In the genomic region with DNA sequence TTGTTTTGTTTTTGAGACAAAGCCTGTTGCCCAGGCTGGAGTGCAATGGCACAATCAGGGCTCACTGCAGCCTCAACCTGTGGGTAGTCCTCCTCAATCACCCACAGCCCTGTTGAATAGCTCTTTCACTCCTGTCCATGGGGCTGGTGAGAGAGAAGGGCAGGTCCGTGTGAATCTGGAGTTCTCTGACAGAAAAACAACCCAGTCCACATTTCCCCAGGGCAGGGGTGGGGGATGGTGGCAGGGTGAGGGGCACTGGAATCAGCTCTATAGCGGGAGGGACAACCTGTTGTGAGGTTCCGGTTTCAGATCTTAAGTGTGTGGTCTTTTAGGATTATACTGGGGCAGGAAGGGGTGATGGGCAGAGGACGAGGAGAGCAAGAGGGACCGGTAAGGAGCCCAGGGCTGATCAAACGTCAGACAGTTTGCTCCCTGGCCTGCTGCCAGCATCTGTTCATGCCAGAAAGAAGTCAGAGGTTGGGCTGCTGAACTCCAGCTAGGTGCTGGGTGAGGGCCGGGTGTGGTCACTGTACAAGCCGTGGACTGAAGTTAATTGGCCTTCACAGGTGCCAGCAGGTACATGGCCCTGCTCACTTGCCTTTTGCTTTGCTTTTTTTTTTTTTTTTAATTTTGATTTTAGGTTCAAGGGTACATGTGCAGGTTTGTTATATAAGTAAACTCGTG, we compare ENCODE assay signal across 9 cellular contexts. TPM values are rescaled to one million over a fixed set of nuclear protein-coding genes. Genes with fewer than 3 reads are reported as not detected.
DNase-seq lines count a peak whose midpoint lies in the region; ATAC-seq and TF ChIP-seq lines count a peak whose summit lies in the region.
"Had no signal": no experiment of that assay in that cellular context is flagged by ENCODE, and none has a peak within 500 bp of the region (broad histone marks: within the 10 kb centered on the region; RNA-seq: fewer than 3 reads in every experiment).

No MANE protein-coding gene starts in this region.

- in situ Hi-C loops in GM13977 (cut with MboI; ENCODE audit: low pct_unique_long_range_greater_than_20kb, low sequenced_read_pairs, unreplicated experiment), result loop anchor here (25.0 kb wide), 1 partner anchor 475 kb away; no protein-coding TSS in a partner anchor

- TF ChIP-seq CTCF in endodermal cell (conservative IDR thresholded peaks at IDR 0.05) (no peak), GM13977 (IDR thresholded peaks at IDR 0.05; ENCODE audit: extremely low read depth, insufficient read depth, missing control alignments) (no peak)

- no peaks in the 10 kb centered on the region for H3K36me3 ChIP-seq in endodermal cell (ENCODE audit: control insufficient read depth, insufficient read depth, low read length)

- H3K27me3 ChIP-seq in endodermal cell (ENCODE audit: control insufficient read depth, insufficient read depth, low read length, poor library complexity, severe bottlenecking), result no peaks in the 10 kb centered on the region

- H3K4me3 ChIP-seq in endodermal cell (ENCODE audit: low read length), result no peak overlapping the region

- H3K4me1 Mint-ChIP-seq in endodermal cell, result peaks cover 10% of the 10 kb centered on the region
- H3K4me1 Mint-ChIP-seq in stimulated activated memory B cell treated with anti-CD40 and anti-IgM and Interleukin-4, amounts not matched to agents 10 μg/mL and 1 μg/mL and 100 μg/mL, for 72 hours, result no peaks in the 10 kb centered on the region
- H3K4me1 Mint-ChIP-seq: IgD-negative memory B cell had no signal

- H3K4me1 ChIP-seq in endodermal cell (ENCODE audit: control insufficient read depth, insufficient read depth, low read length), result peaks cover 4% of the 10 kb centered on the region

- no peaks in the 10 kb centered on the region for H3K27me3 Mint-ChIP-seq in endodermal cell (ENCODE audit: insufficient read depth)
- peaks cover 4% of the 10 kb centered on the region for H3K27me3 Mint-ChIP-seq in stimulated activated memory B cell treated with anti-CD40 and anti-IgM and Interleukin-4, amounts not matched to agents 10 μg/mL and 1 μg/mL and 100 μg/mL, for 72 hours

- H3K27ac ChIP-seq in endodermal cell (ENCODE audit: low read depth, low read length), result peak overlapping the region; percentile 44

- no peak overlapping the region for H3K9ac ChIP-seq in endodermal cell (ENCODE audit: extremely low read depth, low read length, poor library complexity, severe bottlenecking)

- DNase-seq in NCI-H187 (lab: John Stamatoyannopoulos, UW) (peak; percentile 46 to 53), NCI-H187 treated with DMSO at 0.1 percent for 48 hours (lab: John Stamatoyannopoulos, UW) (no peak), NCI-H748 (lab: John Stamatoyannopoulos, UW; ENCODE audit: unreplicated experiment) (peak; percentile 94), endodermal cell (no peak), GM13977 (ENCODE audit: low spot score) (no peak)

- peak overlapping the region; percentile 33 for H3K27ac Mint-ChIP-seq in endodermal cell
- no peak overlapping the region for H3K27ac Mint-ChIP-seq in stimulated activated memory B cell treated with anti-CD40 and anti-IgM and Interleukin-4, amounts not matched to agents 10 μg/mL and 1 μg/mL and 100 μg/mL, for 72 hours
- H3K27ac Mint-ChIP-seq: IgD-negative memory B cell had no signal

- peak; percentile 41 for ATAC-seq in stimulated activated memory B cell treated with anti-CD40 and anti-IgM and Interleukin-4, amounts not matched to agents 10 μg/mL and 1 μg/mL and 100 μg/mL, for 72 hours
- ATAC-seq in GM18867 (IDR thresholded peaks at IDR 0.05; ENCODE audit: unreplicated experiment) (no peak), GM21515 (IDR thresholded peaks at IDR 0.05; ENCODE audit: unreplicated experiment) (no peak)

- no peak overlapping the region for H3K4me3 Mint-ChIP-seq in endodermal cell
- H3K4me3 Mint-ChIP-seq in stimulated activated memory B cell treated with anti-CD40 and anti-IgM and Interleukin-4, amounts not matched to agents 10 μg/mL and 1 μg/mL and 100 μg/mL, for 72 hours, result no peak overlapping the region
- H3K4me3 Mint-ChIP-seq: IgD-negative memory B cell had no signal

- H3K9me3 Mint-ChIP-seq in endodermal cell, result no peaks in the 10 kb centered on the region
- H3K9me3 Mint-ChIP-seq in stimulated activated memory B cell treated with anti-CD40 and anti-IgM and Interleukin-4, amounts not matched to agents 10 μg/mL and 1 μg/mL and 100 μg/mL, for 72 hours, result no peaks in the 10 kb centered on the region
- H3K9me3 Mint-ChIP-seq: IgD-negative memory B cell had no signal

- 68 to 77% methylated on average over 7 to 9 of the region's 9 CpGs for WGBS in endodermal cell (ENCODE audit: insufficient coverage in 1 of 2, insufficient read length in 1 of 2), 2 experiments

- no peaks in the 10 kb centered on the region for H3K36me3 Mint-ChIP-seq in endodermal cell (ENCODE audit: low read depth)
- H3K36me3 Mint-ChIP-seq in stimulated activated memory B cell treated with anti-CD40 and anti-IgM and Interleukin-4, amounts not matched to agents 10 μg/mL and 1 μg/mL and 100 μg/mL, for 72 hours, result no peaks in the 10 kb centered on the region

- no peaks in the 10 kb centered on the region for H3K9me3 ChIP-seq in endodermal cell (ENCODE audit: control insufficient read depth, low read length)

RNA-seq across cellular contexts. Expression of a gene that starts 33.2 kb away (rescaled TPM):
- total RNA-seq in endodermal cell, result 100 to 1,000 TPM; 135 to 163 TPM
- polyA plus RNA-seq in endodermal cell (2013, experiment 1 of 2), result 77.2 TPM
- polyA plus RNA-seq in endodermal cell (2013, experiment 2 of 2), result 67.4 TPM

Comparison
In these comparisons a context has a peak if more than half of its experiments do, and no peak if none do; other contexts are left out.
1. DNase-seq: peak in NCI-H187 (2 of 2) and NCI-H748 (single experiment); none in NCI-H187 treated with DMSO at 0.1 percent for 48 hours (single experiment), endodermal cell (single experiment) and GM13977 (single experiment).